ENCODE assay signal across 8 cellular contexts in the genomic region with DNA sequence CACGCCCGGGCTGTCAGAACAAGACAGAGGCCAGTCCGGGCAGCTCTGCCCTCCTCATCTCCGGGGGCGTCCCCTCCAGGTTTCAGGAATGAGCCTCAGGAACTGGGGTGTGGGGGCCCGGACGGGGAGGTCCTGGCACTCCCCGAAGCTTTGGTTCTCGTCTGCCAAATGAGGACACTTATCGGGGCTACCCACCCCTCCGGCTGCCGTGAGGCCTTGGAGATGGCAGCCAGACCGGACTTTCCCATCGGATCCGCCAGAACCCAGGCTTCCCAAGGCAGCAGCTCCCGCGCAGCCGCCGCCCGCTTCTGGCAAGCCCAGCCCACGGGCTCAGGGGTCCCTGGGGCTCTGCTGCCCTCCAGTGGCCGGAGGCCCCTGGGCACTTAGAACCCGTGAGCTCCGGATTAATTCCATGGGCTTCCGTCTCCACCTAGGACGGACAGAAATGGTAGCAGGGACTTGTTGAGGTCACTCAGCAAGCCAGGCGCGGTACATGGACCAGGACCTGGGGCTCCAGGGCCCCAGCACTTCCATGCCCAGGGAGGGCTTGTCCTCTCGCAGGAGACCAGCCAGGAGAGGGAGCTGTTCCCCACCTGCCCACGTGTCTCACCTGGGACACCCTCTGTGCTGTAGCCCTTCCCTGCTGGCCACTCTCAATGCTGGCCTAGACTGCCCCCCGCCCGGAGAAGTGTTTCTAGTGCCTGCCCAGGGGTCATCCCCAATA.
DNase-seq lines count a peak whose midpoint lies in the region; ATAC-seq, FAIRE-seq and TF ChIP-seq lines count a peak whose summit lies in the region.

No MANE protein-coding gene starts in this region.

- TF ChIP-seq RAD21 in A549 (conservative IDR thresholded peaks at IDR 0.05 in 1 of 2, IDR thresholded peaks at IDR 0.05 in 1 of 2), result peak; percentile 89 to 93

- H3K9ac ChIP-seq in duodenal mucosa (ENCODE audit: low read depth in 1 of 2, low read length in 2 of 2), result peak overlapping the region; percentile 57 to 82

- no peaks in the 10 kb centered on the region for H3K9me3 Mint-ChIP-seq in activated CD4-positive, alpha-beta memory T cell treated with anti-CD3 and anti-CD28 coated beads for 36 hours

- intact Hi-C loops in activated CD4-positive, alpha-beta memory T cell treated with anti-CD3 and anti-CD28 coated beads for 36 hours (cut with micrococcal nuclease), result loop anchor here (1.0 to 10.0 kb wide), 3 partner anchors 425 to 569 kb away; no protein-coding TSS in a partner anchor

- peak overlapping the region; percentile 79 to 93 for H3K27ac ChIP-seq in A549
- H3K27ac ChIP-seq in duodenal mucosa (ENCODE audit: low read depth, low read length), result no peak overlapping the region

- peaks cover 1% of the 10 kb centered on the region for H3K27me3 Mint-ChIP-seq in activated CD4-positive, alpha-beta memory T cell treated with anti-CD3 and anti-CD28 coated beads for 36 hours

- no peak overlapping the region for H3K27ac Mint-ChIP-seq in activated CD4-positive, alpha-beta memory T cell treated with anti-CD3 and anti-CD28 coated beads for 36 hours

- no peaks in the 10 kb centered on the region for H3K36me3 ChIP-seq in duodenal mucosa (ENCODE audit: control insufficient read depth in 1 of 2, insufficient read depth in 2 of 2, low read length in 2 of 2)

- ATAC-seq in A549, result peak; percentile 82 to 95
- ATAC-seq in GM18520 (IDR thresholded peaks at IDR 0.05; ENCODE audit: unreplicated experiment), result peak; percentile 48
- peak; percentile 55 for ATAC-seq in HG03442 (IDR thresholded peaks at IDR 0.05; ENCODE audit: unreplicated experiment)

- peaks cover 18% of the 10 kb centered on the region for H3K4me1 ChIP-seq in A549
- H3K4me1 ChIP-seq in duodenal mucosa (ENCODE audit: control insufficient read depth in 1 of 2, insufficient read depth in 2 of 2, low read length in 2 of 2), result peaks cover 14 to 22% of the 10 kb centered on the region in 2 donors

- FAIRE-seq in A549 (lab: Jason Lieb, UNC), result no peak

- under 1% methylated on average over 20 of the region's 32 CpGs for WGBS in A549 (ENCODE audit: missing lambda C conversion rate)

- peak; percentile 83 for TF ChIP-seq POLR2A in A549 (IDR thresholded peaks at IDR 0.05; ENCODE audit: low read length)

- H3K9me3 ChIP-seq in A549, result no peaks in the 10 kb centered on the region
- no peaks in the 10 kb centered on the region for H3K9me3 ChIP-seq in duodenal mucosa (ENCODE audit: control insufficient read depth in 1 of 2, low read length in 2 of 2)

- H3K4me1 Mint-ChIP-seq in activated CD4-positive, alpha-beta memory T cell treated with anti-CD3 and anti-CD28 coated beads for 36 hours (ENCODE audit: low read depth), result peaks cover 8% of the 10 kb centered on the region

- H3K4me3 ChIP-seq in A549, result peak overlapping the region; percentile 57
- H3K4me3 ChIP-seq in duodenal mucosa (ENCODE audit: low read depth in 1 of 2, low read length in 2 of 2), result peak overlapping the region; percentile 76

- TF ChIP-seq CTCF in A549 (IDR thresholded peaks at IDR 0.05), result peak; percentile 100

- H3K4me3 Mint-ChIP-seq in activated CD4-positive, alpha-beta memory T cell treated with anti-CD3 and anti-CD28 coated beads for 36 hours, result peak overlapping the region; percentile 73

- no peaks in the 10 kb centered on the region for H3K27me3 ChIP-seq in duodenal mucosa (ENCODE audit: control insufficient read depth in 1 of 2, insufficient read depth in 2 of 2, low read length in 2 of 2)

- TF ChIP-seq EP300 in A549 (IDR thresholded peaks at IDR 0.05), result no peak

- POLR2A ChIA-PET in A549 (lab: Yijun Ruan, JAX), result interaction anchor here (0.6 to 1.6 kb wide), 13 partner anchors 15 to 1207 kb away, joined by 3 to 6 read pairs (median 3); partner anchors contain the start of genes ISL2, LINGO1 and TSPAN3
- POLR2A ChIA-PET in activated CD4-positive, alpha-beta memory T cell treated with anti-CD3 and anti-CD28 coated beads for 36 hours (lab: Charles Lee), result interaction anchor here (0.6 to 1.5 kb wide), 2 partner anchors 596 to 612 kb away, joined by 3 read pairs; partner anchors contain the start of gene RCN2

- H3K4me2 ChIP-seq in A549, result peak overlapping the region; percentile 77

- DNase-seq in A549 (ENCODE audit: low read depth in 1 of 2, low spot score in 1 of 2) (peak; percentile 89 to 97), NCI-H748 treated with DMSO at 0.1 percent for 48 hours (lab: John Stamatoyannopoulos, UW) (peak; percentile 71), lung microvascular endothelial cell (ENCODE audit: low read depth in 2 of 2) (peak; percentile 88 to 92)
- DNase-seq in activated CD4-positive, alpha-beta memory T cell treated with anti-CD3 and anti-CD28 coated beads for 36 hours, result peak; percentile 82
- peak; percentile 12 to 70 (median 46) for DNase-seq in stimulated activated CD4-positive, alpha-beta T cell treated with anti-CD3 and anti-CD28 coated beads, TNF-alpha, amount 100 ng/mL, for 1 hour (ENCODE audit: low read depth in 3 of 3, low spot score in 1 of 3)

- no peaks in the 10 kb centered on the region for H3K36me3 Mint-ChIP-seq in activated CD4-positive, alpha-beta memory T cell treated with anti-CD3 and anti-CD28 coated beads for 36 hours

- CTCF ChIA-PET in A549 (lab: Yijun Ruan, JAX), result interaction anchor here (0.5 to 8.0 kb wide), 96 partner anchors 12 to 816 kb away, joined by 3 to 97 read pairs (median 4); partner anchors contain the start of gene LINGO1
- CTCF ChIA-PET in activated CD4-positive, alpha-beta memory T cell treated with anti-CD3 and anti-CD28 coated beads for 36 hours (lab: Charles Lee), result interaction anchor here (0.5 to 2.7 kb wide), 76 partner anchors 8 to 1404 kb away, joined by 3 to 44 read pairs (median 4); no protein-coding TSS in a partner anchor

TF ChIP-seq in A549, 52 proteins besides CTCF, POLR2A, EP300 and RAD21:
- peak; percentile 60; the same call in 1 of the 2 replicates for TF ChIP-seq MYC (IDR thresholded peaks at IDR 0.05; ENCODE audit: borderline replicate concordance, low read length)
- TF ChIP-seq GATA3 (IDR thresholded peaks at IDR 0.05; ENCODE audit: borderline replicate concordance), result no peak
- TF ChIP-seq E2F6 (IDR thresholded peaks at IDR 0.05; ENCODE audit: borderline replicate concordance, low read depth), result peak; percentile 58; the same call in 1 of the 2 replicates
- peak; percentile 39; the same call in 1 of the 2 replicates for TF ChIP-seq KDM5A (IDR thresholded peaks at IDR 0.05)
- peak; percentile 73 for TF ChIP-seq PHF8 (IDR thresholded peaks at IDR 0.05; ENCODE audit: borderline replicate concordance, low read depth)
- no peak for TF ChIP-seq HEYL (CRISPR knock-in tag; IDR thresholded peaks at IDR 0.05)
- TF ChIP-seq JUN (IDR thresholded peaks at IDR 0.05), result peak in 1 of 2 experiments; percentile 78; a peak in 2 of 5 replicates
- TF ChIP-seq SMC3 (IDR thresholded peaks at IDR 0.05), result peak; percentile 88
- TF ChIP-seq, protein P1, sequence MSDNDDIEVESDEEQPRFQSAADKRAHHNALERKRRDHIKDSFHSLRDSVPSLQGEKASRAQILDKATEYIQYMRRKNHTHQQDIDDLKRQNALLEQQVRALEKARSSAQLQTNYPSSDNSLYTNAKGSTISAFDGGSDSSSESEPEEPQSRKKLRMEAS (IDR thresholded peaks at IDR 0.05), result peak; percentile 82
- TF ChIP-seq, protein P2, sequence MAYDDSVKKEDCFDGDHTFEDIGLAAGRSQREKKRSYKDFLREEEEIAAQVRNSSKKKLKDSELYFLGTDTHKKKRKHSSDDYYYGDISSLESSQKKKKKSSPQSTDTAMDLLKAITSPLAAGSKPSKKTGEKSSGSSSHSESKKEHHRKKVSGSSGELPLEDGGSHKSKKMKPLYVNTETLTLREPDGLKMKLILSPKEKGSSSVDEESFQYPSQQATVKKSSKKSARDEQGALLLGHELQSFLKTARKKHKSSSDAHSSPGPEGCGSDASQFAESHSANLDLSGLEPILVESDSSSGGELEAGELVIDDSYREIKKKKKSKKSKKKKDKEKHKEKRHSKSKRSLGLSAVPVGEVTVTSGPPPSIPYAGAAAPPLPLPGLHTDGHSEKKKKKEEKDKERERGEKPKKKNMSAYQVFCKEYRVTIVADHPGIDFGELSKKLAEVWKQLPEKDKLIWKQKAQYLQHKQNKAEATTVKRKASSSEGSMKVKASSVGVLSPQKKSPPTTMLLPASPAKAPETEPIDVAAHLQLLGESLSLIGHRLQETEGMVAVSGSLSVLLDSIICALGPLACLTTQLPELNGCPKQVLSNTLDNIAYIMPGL (CRISPR knock-in tag; IDR thresholded peaks at IDR 0.05; ENCODE audit: borderline replicate concordance), result peak; percentile 84; the same call in 1 of the 2 replicates
- 0 out of 3 replicates have a peak, but pooled peaks have one; percentile 70 for TF ChIP-seq BCL3 (IDR thresholded peaks at IDR 0.05)
- TF ChIP-seq USF2 (IDR thresholded peaks at IDR 0.05), result peak; percentile 61; the same call in 1 of the 2 replicates
- no peak for TF ChIP-seq CBX8 (IDR thresholded peaks at IDR 0.05)
